In the genomic region with DNA sequence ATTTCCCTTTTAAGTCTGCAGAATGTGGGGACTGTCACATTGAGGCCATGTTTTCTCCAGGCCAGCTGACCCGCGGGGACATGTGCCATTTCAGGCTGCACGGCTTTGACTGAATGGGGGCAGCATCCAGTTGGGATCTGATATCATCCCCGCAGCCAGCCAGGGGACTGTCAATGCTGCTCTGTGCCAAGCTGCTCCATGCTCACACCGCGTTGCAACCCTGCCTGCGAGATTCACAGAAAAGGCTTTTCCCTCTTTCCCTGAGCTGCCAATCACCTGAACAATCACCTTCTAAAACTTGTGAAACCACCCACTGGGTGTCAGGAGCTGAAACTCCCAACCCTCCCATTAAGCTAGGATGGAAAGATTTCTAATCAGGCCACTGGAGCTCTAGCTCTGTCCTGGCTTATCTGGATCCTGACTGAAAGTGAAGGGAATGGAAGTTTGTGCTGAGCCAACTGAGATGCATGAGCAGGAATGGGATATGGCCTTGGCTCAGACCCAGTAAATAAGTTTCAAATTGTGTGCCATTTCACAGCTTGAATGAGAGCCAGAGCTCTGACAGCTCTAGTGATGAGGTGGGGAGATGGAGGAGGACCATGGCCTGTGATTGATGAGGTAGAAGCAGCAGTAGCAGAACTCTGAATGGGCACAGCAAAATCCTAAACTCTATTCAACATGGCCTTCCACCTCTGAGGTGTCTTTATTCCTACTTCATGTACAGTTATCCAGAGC, we compare ENCODE assay signal across 1 cellular context.
TF ChIP-seq lines count a peak whose summit lies in the region.

No MANE protein-coding gene starts in this region.

TF ChIP-seq in IMR-90, 13 proteins besides CTCF, POLR2A, EP300 and RAD21:
- TF ChIP-seq CEBPB (IDR thresholded peaks at IDR 0.05; ENCODE audit: low read depth, low read length) (no peak), MAZ (IDR thresholded peaks at IDR 0.05; ENCODE audit: borderline replicate concordance, low read depth, low read length) (no peak), BHLHE40 (IDR thresholded peaks at IDR 0.05; ENCODE audit: low read depth, low read length) (no peak), SMC3 (IDR thresholded peaks at IDR 0.05; ENCODE audit: low read depth, low read length) (no peak), CHD1 (IDR thresholded peaks at IDR 0.05; ENCODE audit: low read depth, low read length) (no peak), NFE2L2 (IDR thresholded peaks at IDR 0.05; ENCODE audit: low read depth, low read length) (no peak), RCOR1 (IDR thresholded peaks at IDR 0.05; ENCODE audit: insufficient replicate concordance, low read length) (no peak), MXI1 (IDR thresholded peaks at IDR 0.05; ENCODE audit: borderline replicate concordance, low read depth, low read length) (no peak), RFX5 (IDR thresholded peaks at IDR 0.05; ENCODE audit: low read depth, low read length) (no peak), MAFK (IDR thresholded peaks at IDR 0.05; ENCODE audit: low read depth, low read length) (no peak), USF2 (IDR thresholded peaks at IDR 0.05; ENCODE audit: low read depth, low read length) (no peak), FOS (IDR thresholded peaks at IDR 0.05; ENCODE audit: low read depth, low read length) (no peak)
- TF ChIP-seq, protein P1, sequence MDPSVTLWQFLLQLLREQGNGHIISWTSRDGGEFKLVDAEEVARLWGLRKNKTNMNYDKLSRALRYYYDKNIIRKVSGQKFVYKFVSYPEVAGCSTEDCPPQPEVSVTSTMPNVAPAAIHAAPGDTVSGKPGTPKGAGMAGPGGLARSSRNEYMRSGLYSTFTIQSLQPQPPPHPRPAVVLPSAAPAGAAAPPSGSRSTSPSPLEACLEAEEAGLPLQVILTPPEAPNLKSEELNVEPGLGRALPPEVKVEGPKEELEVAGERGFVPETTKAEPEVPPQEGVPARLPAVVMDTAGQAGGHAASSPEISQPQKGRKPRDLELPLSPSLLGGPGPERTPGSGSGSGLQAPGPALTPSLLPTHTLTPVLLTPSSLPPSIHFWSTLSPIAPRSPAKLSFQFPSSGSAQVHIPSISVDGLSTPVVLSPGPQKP (IDR thresholded peaks at IDR 0.05; ENCODE audit: borderline replicate concordance, low read depth, low read length): no peak
